ENCODE assay signal across 14 cellular contexts in the genomic region with DNA sequence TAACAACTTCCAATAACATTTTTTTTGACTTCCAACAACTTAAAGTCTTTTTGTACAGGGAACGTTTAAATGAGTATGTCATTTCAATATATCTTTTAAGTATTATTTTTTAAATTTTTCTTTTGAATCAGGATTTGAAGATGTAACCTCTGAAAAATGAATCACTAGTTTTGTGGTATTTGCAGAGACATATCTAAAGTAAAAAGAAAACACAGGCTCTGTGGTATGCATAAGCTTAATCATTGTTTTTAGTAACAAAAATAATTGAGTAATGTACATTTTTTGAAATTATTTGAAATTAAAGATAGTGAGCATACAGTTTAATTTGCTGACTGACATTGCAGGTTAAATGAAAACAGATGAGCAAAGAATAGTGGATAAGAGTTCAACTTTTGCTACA.
DNase-seq lines count a peak whose midpoint lies in the region; TF ChIP-seq lines count a peak whose summit lies in the region.
"Had no signal": no experiment of that assay in that cellular context is flagged by ENCODE, and none has a peak within 500 bp of the region (broad histone marks: within the 10 kb centered on the region; RNA-seq: fewer than 3 reads in every experiment).

No MANE protein-coding gene starts in this region.

- in situ Hi-C loops in astrocyte of the spinal cord (cut with HindIII; ENCODE audit: low sequenced_read_pairs) = no loop called here

- CTCF ChIA-PET in activated CD4-positive, alpha-beta T cell treated with anti-CD3 and anti-CD28 coated beads, Interleukin-2, amount 10 ng/mL, durations not matched to agents 7 days and 5 days (lab: Charles Lee) = no interaction called here

- H3K4me1 Mint-ChIP-seq in activated CD4-positive, alpha-beta T cell treated with anti-CD3 and anti-CD28 coated beads, Interleukin-2, amount 10 ng/mL, durations not matched to agents 7 days and 5 days = no peaks in the 10 kb centered on the region
- H3K4me1 Mint-ChIP-seq: CD4-positive, alpha-beta memory T cell had no signal

- DNase-seq in LHCN-M2 (ENCODE audit: low read depth) (peak; percentile 22), astrocyte of the spinal cord (ENCODE audit: low read depth, low spot score) (peak; percentile 28), iris pigment epithelial cell (ENCODE audit: low read depth) (peak; percentile 46), NCI-H1105 (lab: John Stamatoyannopoulos, UW) (no peak), T-helper 9 cell (no peak)
- no peak for DNase-seq in activated CD4-positive, alpha-beta T cell treated with anti-CD3 and anti-CD28 coated beads, Interleukin-2, amount 10 ng/mL, durations not matched to agents 7 days and 5 days
- DNase-seq in activated naive CD4-positive, alpha-beta T cell (lab: John Stamatoyannopoulos, UW) = no peak
- DNase-seq: BE2C; CD4-positive, alpha-beta memory T cell; DMS79; GDM1; HCEC 1CT; HFFc6 had no signal

- H3K4me3 ChIP-seq in astrocyte of the spinal cord (ENCODE audit: low read depth, low read length) = no peak overlapping the region
- H3K4me3 ChIP-seq: A549 had no signal

- POLR2A ChIA-PET in activated CD4-positive, alpha-beta T cell treated with anti-CD3 and anti-CD28 coated beads, Interleukin-2, amount 10 ng/mL, durations not matched to agents 7 days and 5 days (lab: Charles Lee) = no interaction called here

- H3K36me3 Mint-ChIP-seq in activated CD4-positive, alpha-beta T cell treated with anti-CD3 and anti-CD28 coated beads, Interleukin-2, amount 10 ng/mL, durations not matched to agents 7 days and 5 days (ENCODE audit: low read depth) = no peaks in the 10 kb centered on the region
- H3K36me3 Mint-ChIP-seq: CD4-positive, alpha-beta memory T cell had no signal

- no peak overlapping the region for H3K27ac Mint-ChIP-seq in activated CD4-positive, alpha-beta T cell treated with anti-CD3 and anti-CD28 coated beads, Interleukin-2, amount 10 ng/mL, durations not matched to agents 7 days and 5 days
- H3K27ac Mint-ChIP-seq: CD4-positive, alpha-beta memory T cell; HFFc6 had no signal

- H3K27me3 Mint-ChIP-seq in activated CD4-positive, alpha-beta T cell treated with anti-CD3 and anti-CD28 coated beads, Interleukin-2, amount 10 ng/mL, durations not matched to agents 7 days and 5 days = no peaks in the 10 kb centered on the region
- H3K27me3 Mint-ChIP-seq: CD4-positive, alpha-beta memory T cell had no signal

- no peak for TF ChIP-seq CTCF in astrocyte of the spinal cord (IDR thresholded peaks at IDR 0.05; ENCODE audit: low read depth, low read length)

- H3K9me3 Mint-ChIP-seq in activated CD4-positive, alpha-beta T cell treated with anti-CD3 and anti-CD28 coated beads, Interleukin-2, amount 10 ng/mL, durations not matched to agents 7 days and 5 days = no peaks in the 10 kb centered on the region
- H3K9me3 Mint-ChIP-seq: HFFc6 had no signal

- H3K4me3 Mint-ChIP-seq in activated CD4-positive, alpha-beta T cell treated with anti-CD3 and anti-CD28 coated beads, Interleukin-2, amount 10 ng/mL, durations not matched to agents 7 days and 5 days = no peak overlapping the region
- H3K4me3 Mint-ChIP-seq: CD4-positive, alpha-beta memory T cell; HFFc6 had no signal

Comparison
In these comparisons a context has a peak if more than half of its experiments do, and no peak if none do; other contexts are left out.
1. DNase-seq: peak in LHCN-M2 (single experiment), astrocyte of the spinal cord (single experiment) and iris pigment epithelial cell (single experiment); none in activated CD4-positive, alpha-beta T cell treated with anti-CD3 and anti-CD28 coated beads, Interleukin-2, amount 10 ng/mL, durations not matched to agents 7 days and 5 days (single experiment), NCI-H1105 (single experiment), T-helper 9 cell (single experiment) and activated naive CD4-positive, alpha-beta T cell (0 of 4).